20 cellular contexts compared by ENCODE assay signal in the genomic region with DNA sequence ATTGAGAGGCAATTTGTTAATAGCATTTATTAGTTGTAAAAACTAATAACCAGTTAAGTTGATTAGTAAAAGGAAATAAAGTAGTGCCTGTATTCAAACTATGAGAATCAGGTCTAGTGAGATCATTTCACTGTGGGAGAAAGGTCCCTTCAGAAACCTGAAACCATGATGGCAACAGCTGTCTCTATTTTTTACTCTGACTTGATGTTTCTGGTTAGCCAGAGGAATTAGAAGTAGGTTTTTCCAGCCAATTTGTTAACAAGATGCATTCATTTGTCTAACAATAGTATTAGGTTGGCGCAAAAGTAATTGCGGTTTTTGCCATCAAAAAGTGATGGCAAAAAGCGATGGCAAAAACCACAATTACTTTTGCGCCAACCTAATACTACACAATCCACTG.
"Had no signal": no experiment of that assay in that cellular context is flagged by ENCODE, and none has a peak within 500 bp of the region (broad histone marks: within the 10 kb centered on the region; RNA-seq: fewer than 3 reads in every experiment).

No MANE protein-coding gene starts in this region.

- DNase-seq: activated CD4-positive, alpha-beta T cell treated with anti-CD3 and anti-CD28 coated beads for 36 hours; activated CD8-positive, alpha-beta memory T cell treated with anti-CD3 and anti-CD28 coated beads, Interleukin-2, amount 50 U/mL, for 4 hours; activated CD8-positive, alpha-beta T cell treated with anti-CD3 and anti-CD28 coated beads for 36 hours; activated gamma-delta T cell treated with Interleukin-2 at 50 U/mL for 16 hours; activated naive CD4-positive, alpha-beta T cell treated with anti-CD3 and anti-CD28 coated beads, Interleukin-2, amount 10 ng/mL, durations not matched to agents 7 days and 5 days; activated naive CD8-positive, alpha-beta T cell treated with anti-CD3 and anti-CD28 coated beads for 36 hours; activated T-cell treated with anti-CD3 and anti-CD28 coated beads, Interleukin-2, amount 50 U/mL, for 72 hours; cerebellar nuclear complex; NCI-H1105 treated with DMSO at 0.1 percent for 48 hours; NCI-H1436 treated with DMSO at 0.1 percent for 48 hours; NCI-H187; NCI-H2081 treated with DMSO at 0.1 percent for 48 hours; NCI-H226; NCI-H526; NCI-H774; Peyer's patch; Right ventricle myocardium superior; SK-N-SH; T-helper 1 cell; WERI-Rb-1 had no signal

- ATAC-seq: activated CD4-positive, alpha-beta T cell treated with anti-CD3 and anti-CD28 coated beads for 36 hours; activated CD8-positive, alpha-beta T cell treated with anti-CD3 and anti-CD28 coated beads for 36 hours; activated T-cell treated with anti-CD3 and anti-CD28 coated beads, Interleukin-2, amount 50 U/mL, for 72 hours had no signal
